In the genomic region with DNA sequence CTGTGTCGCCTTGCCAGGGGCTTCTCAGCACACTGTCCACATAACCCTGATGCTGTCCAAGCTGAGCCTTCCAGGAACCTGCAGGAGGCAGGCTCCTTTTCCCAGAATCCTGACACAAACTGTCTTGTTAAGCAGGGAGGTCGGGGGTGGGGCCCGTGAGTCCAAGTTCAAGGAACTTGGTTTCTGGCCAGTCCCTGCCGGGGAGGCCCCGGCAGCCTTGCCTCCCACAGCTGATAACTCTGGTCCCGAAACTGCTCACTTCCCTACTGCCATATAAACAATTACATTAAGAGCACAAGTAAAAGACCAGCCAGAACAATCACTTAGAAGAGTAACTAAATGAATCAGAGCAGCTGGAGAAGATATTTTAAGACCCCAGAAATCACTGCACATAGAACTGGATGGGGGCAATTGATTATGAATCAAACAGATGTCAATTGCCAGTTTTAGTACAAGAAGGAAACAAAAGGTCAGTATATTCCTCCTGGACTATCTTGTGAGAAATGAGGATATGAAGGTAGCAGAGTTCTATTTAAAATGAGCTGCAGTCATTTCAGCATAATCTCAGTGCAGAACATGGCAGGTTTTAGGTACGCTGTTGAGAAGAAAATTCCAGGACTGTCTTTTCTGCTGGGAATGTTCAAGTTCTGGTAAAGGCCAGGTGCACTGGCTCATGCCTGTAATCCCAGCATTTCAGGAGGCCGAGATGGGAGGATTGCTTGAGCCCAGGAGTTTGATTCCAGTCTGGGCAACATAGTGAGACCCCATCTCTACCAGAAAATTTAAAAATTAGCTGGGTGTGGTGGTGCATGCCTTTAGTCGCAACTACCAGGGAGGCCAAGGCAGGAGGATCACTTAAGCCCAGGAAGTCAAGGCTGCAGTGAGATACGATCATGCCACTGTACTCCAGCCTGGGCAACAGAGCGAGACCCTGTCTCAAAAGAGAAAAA, we compare ENCODE assay signal across 9 cellular contexts.
A peak's percentile ranks its signal among the peaks of the same experiment; 100 is the strongest.
DNase-seq lines count a peak whose midpoint lies in the region; ATAC-seq and TF ChIP-seq lines count a peak whose summit lies in the region.
"Had no signal": no experiment of that assay in that cellular context is flagged by ENCODE, and none has a peak within 500 bp of the region (broad histone marks: within the 10 kb centered on the region; RNA-seq: fewer than 3 reads in every experiment).

No MANE protein-coding gene starts in this region.

- H4K20me1 ChIP-seq in OCI-LY3 (ENCODE audit: insufficient read depth, low read length) = no peaks in the 10 kb centered on the region

- peak overlapping the region; percentile 35; the same call in 1 of the 2 replicates for H3K9ac ChIP-seq in OCI-LY3 (ENCODE audit: low read length)
- H3K9ac ChIP-seq: KMS-11 had no signal

- ATAC-seq in GM18861 (IDR thresholded peaks at IDR 0.05; ENCODE audit: unreplicated experiment) (peak; percentile 93), HG02588 (IDR thresholded peaks at IDR 0.05; ENCODE audit: unreplicated experiment) (peak; percentile 95)

- H3K4me1 ChIP-seq in OCI-LY3 (ENCODE audit: low read length) (peaks cover 33% of the 10 kb centered on the region), uterus (no peaks in the 10 kb centered on the region), esophagus squamous epithelium (peaks cover 0 to 13% (median 12%) of the 10 kb centered on the region in 3 donors)

- TF ChIP-seq POLR2A in uterus (IDR thresholded peaks at IDR 0.05) = no peak
- TF ChIP-seq POLR2A in esophagus squamous epithelium (IDR thresholded peaks at IDR 0.05) = no peak

- intact Hi-C loops in uterus (cut with DNase I; ENCODE audit: low total_unique reads) = no loop called here
- intact Hi-C loops in esophagus squamous epithelium (cut with DNase I) = no loop called here

- H3K4me2 ChIP-seq in OCI-LY3 (ENCODE audit: low read length) = peak overlapping the region; percentile 85
- H3K4me2 ChIP-seq: KMS-11 had no signal

- peak overlapping the region; percentile 70 for H3K27ac ChIP-seq in OCI-LY3 (ENCODE audit: low read length)
- H3K27ac ChIP-seq in uterus = no peak overlapping the region
- H3K27ac ChIP-seq in esophagus squamous epithelium = no peak overlapping the region
- H3K27ac ChIP-seq: KMS-11 had no signal

- peak; percentile 42 for DNase-seq in hepatic stellate cell (ENCODE audit: low spot score)
- DNase-seq in uterus = peak; percentile 33 to 62
- DNase-seq in esophagus squamous epithelium (lab: John Stamatoyannopoulos, UW) = no peak
- DNase-seq in DMS79 (lab: John Stamatoyannopoulos, UW) = no peak
- no peak for DNase-seq in activated effector memory CD4-positive, alpha-beta T cell treated with Interleukin-2 at 50 U/mL for 16 hours

- no peaks in the 10 kb centered on the region for H3K9me3 ChIP-seq in OCI-LY3 (ENCODE audit: insufficient read depth, low read length)
- H3K9me3 ChIP-seq in uterus = no peaks in the 10 kb centered on the region
- H3K9me3 ChIP-seq in esophagus squamous epithelium = no peaks in the 10 kb centered on the region

- H3K36me3 ChIP-seq in OCI-LY3 (replicated peaks; ENCODE audit: low read depth, low read length) (no peaks in the 10 kb centered on the region), uterus (no peaks in the 10 kb centered on the region), esophagus squamous epithelium (no peaks in the 10 kb centered on the region)

- peak overlapping the region; percentile 58 for H3K4me3 ChIP-seq in OCI-LY3 (ENCODE audit: low read length)
- H3K4me3 ChIP-seq in uterus = no peak overlapping the region
- no peak overlapping the region for H3K4me3 ChIP-seq in esophagus squamous epithelium

- no peak for TF ChIP-seq CTCF in OCI-LY3 (IDR thresholded peaks at IDR 0.05; ENCODE audit: low read depth, low read length)
- TF ChIP-seq CTCF in uterus (IDR thresholded peaks at IDR 0.05) = no peak
- no peak for TF ChIP-seq CTCF in esophagus squamous epithelium (IDR thresholded peaks at IDR 0.05)

- H3K27me3 ChIP-seq in OCI-LY3 (ENCODE audit: low read depth, low read length) (no peaks in the 10 kb centered on the region), uterus (no peaks in the 10 kb centered on the region), esophagus squamous epithelium (no peaks in the 10 kb centered on the region)

- no peak overlapping the region for H2AFZ ChIP-seq in OCI-LY3 (ENCODE audit: low read depth, low read length)

- H3K79me2 ChIP-seq in OCI-LY3 (ENCODE audit: low read length) = 0 out of 2 replicates have a peak, but pooled peaks cover 3% of the 10 kb centered on the region

- 60 to 76% methylated on average over 8 of the region's 11 CpGs for WGBS in esophagus squamous epithelium, 2 donors

Comparison
In these comparisons a context has a peak if more than half of its experiments do, and no peak if none do; other contexts are left out.
1. DNase-seq: peak in hepatic stellate cell (single experiment) and uterus (2 of 2); none in esophagus squamous epithelium (single experiment), DMS79 (single experiment) and activated effector memory CD4-positive, alpha-beta T cell treated with Interleukin-2 at 50 U/mL for 16 hours (single experiment).